ENCODE assay signal across 1 cellular context in genomic region chr18:46899274-46899948, GRCh38.
TF ChIP-seq lines count a peak whose summit lies in the region.

No MANE protein-coding gene starts in this region.

TF ChIP-seq in WTC11, 78 proteins besides CTCF, POLR2A, EP300 and RAD21 (continued from another document):
- TF ChIP-seq AR (CRISPR knock-in tag; IDR thresholded peaks at IDR 0.05): no peak
- no peak for TF ChIP-seq RELA (CRISPR knock-in tag; IDR thresholded peaks at IDR 0.05; ENCODE audit: borderline replicate concordance)
